Comparison of ENCODE assay signal across 12 cellular contexts in genomic region chr3:64417816-64418215, GRCh38.
A peak's percentile ranks its signal among the peaks of the same experiment; 100 is the strongest.
DNase-seq lines count a peak whose midpoint lies in the region; ATAC-seq and TF ChIP-seq lines count a peak whose summit lies in the region.
"Had no signal": no experiment of that assay in that cellular context is flagged by ENCODE, and none has a peak within 500 bp of the region (broad histone marks: within the 10 kb centered on the region; RNA-seq: fewer than 3 reads in every experiment).

No MANE protein-coding gene starts in this region.

- no peak for TF ChIP-seq CTCF in cardiac fibroblast (IDR thresholded peaks at IDR 0.05; ENCODE audit: low read depth, low read length)
- TF ChIP-seq CTCF in nephron (IDR thresholded peaks at IDR 0.05; ENCODE audit: unreplicated experiment in 3 of 3): no peak
- no peak for TF ChIP-seq CTCF in psoas muscle (IDR thresholded peaks at IDR 0.05)

- intact Hi-C loops in psoas muscle (cut with DNase I): no loop called here

- no peaks in the 10 kb centered on the region for H3K4me1 ChIP-seq in psoas muscle
- H3K4me1 ChIP-seq: left ventricle myocardium inferior, sigmoid colon had no signal

- no peaks in the 10 kb centered on the region for H3K27me3 ChIP-seq in psoas muscle (ENCODE audit: insufficient read depth in 3 of 3, low read length in 2 of 3)
- H3K27me3 ChIP-seq: sigmoid colon had no signal

- peaks cover 23% of the 10 kb centered on the region for H3K4me1 Mint-ChIP-seq in nephron
- H3K4me1 Mint-ChIP-seq: activated B cell treated with CpG ODN at 0.5 μM for 24 hours had no signal

- no peaks in the 10 kb centered on the region for H3K9me3 ChIP-seq in psoas muscle
- H3K9me3 ChIP-seq: left ventricle myocardium inferior, sigmoid colon had no signal

- H3K36me3 Mint-ChIP-seq in nephron (ENCODE audit: low read depth): peaks cover 25% of the 10 kb centered on the region

- no peak overlapping the region for H3K4me3 Mint-ChIP-seq in nephron
- H3K4me3 Mint-ChIP-seq: activated B cell treated with CpG ODN at 0.5 μM for 24 hours had no signal

- H3K27ac Mint-ChIP-seq in nephron: peak overlapping the region in 2 of 3 experiments; percentile 15 to 70
- H3K27ac Mint-ChIP-seq: activated B cell treated with CpG ODN at 0.5 μM for 24 hours had no signal

- no peak for ATAC-seq in psoas muscle
- ATAC-seq: K562 had no signal

- H3K4me3 ChIP-seq in cardiac fibroblast (replicated peaks in 1 of 2; ENCODE audit: low read depth in 2 of 2, low read length in 2 of 2): no peak overlapping the region
- no peak overlapping the region for H3K4me3 ChIP-seq in psoas muscle
- H3K4me3 ChIP-seq: K562, left ventricle myocardium inferior, sigmoid colon had no signal

- H3K27ac ChIP-seq in psoas muscle: no peak overlapping the region
- H3K27ac ChIP-seq: left ventricle myocardium inferior, sigmoid colon had no signal

- DNase-seq in GM04504 (ENCODE audit: low read depth) (peak; percentile 32), M059J (ENCODE audit: low read depth) (peak; percentile 56), cardiac fibroblast (ENCODE audit: low read depth in 2 of 2) (peak; percentile 51 to 70), psoas muscle (no peak), NCI-H1436 (lab: John Stamatoyannopoulos, UW) (no peak), OCI-M1 (lab: John Stamatoyannopoulos, UW) (no peak), NCI-H226 (no peak)
- DNase-seq: activated B cell treated with CpG ODN at 0.5 μM for 24 hours, left ventricle myocardium inferior, sigmoid colon had no signal

- no peaks in the 10 kb centered on the region for H3K36me3 ChIP-seq in psoas muscle (ENCODE audit: insufficient read depth in 1 of 2, low read depth in 1 of 2)
- H3K36me3 ChIP-seq: left ventricle myocardium inferior, sigmoid colon had no signal

- H3K27me3 Mint-ChIP-seq in nephron (ENCODE audit: low read depth): peaks cover 7% of the 10 kb centered on the region

- no peaks in the 10 kb centered on the region for H3K9me3 Mint-ChIP-seq in nephron
- H3K9me3 Mint-ChIP-seq: activated B cell treated with CpG ODN at 0.5 μM for 24 hours had no signal

- WGBS in psoas muscle, 3 donors: 46 to 63% (median 62%) methylated on average over 4 of the region's 4 CpGs

Comparison
In these comparisons a context has a peak if more than half of its experiments do, and no peak if none do; other contexts are left out.
1. DNase-seq: peak in GM04504 (single experiment), M059J (single experiment) and cardiac fibroblast (2 of 2); none in psoas muscle (0 of 2), NCI-H1436 (single experiment), OCI-M1 (single experiment) and NCI-H226 (single experiment).